In genomic region chr22:43187171-43188099, GRCh38 we compare ENCODE assay signal across 8 cellular contexts.
DNase-seq lines count a peak whose midpoint lies in the region; ATAC-seq and TF ChIP-seq lines count a peak whose summit lies in the region.

No MANE protein-coding gene starts in this region.

- peak; percentile 90 for TF ChIP-seq CTCF in C4-2B (conservative IDR thresholded peaks at IDR 0.05)

- H3K27ac ChIP-seq in C4-2B, result peak overlapping the region; percentile 97
- peak overlapping the region; percentile 95 for H3K27ac ChIP-seq in cingulate gyrus (ENCODE audit: low read depth, low read length)

- peak; percentile 76 for ATAC-seq in GM19328 (IDR thresholded peaks at IDR 0.05; ENCODE audit: unreplicated experiment)
- ATAC-seq in HG03460 (IDR thresholded peaks at IDR 0.05; ENCODE audit: unreplicated experiment), result peak; percentile 80

- DNase-seq in NCI-H524 (lab: John Stamatoyannopoulos, UW) (peak; percentile 92 to 97), left kidney (ENCODE audit: low read depth, low spot score) (peak; percentile 98)
- DNase-seq in activated CD4-positive, alpha-beta T cell treated with anti-CD3 and anti-CD28 coated beads for 4 hours, result peak; percentile 95
- DNase-seq in stimulated activated CD4-positive, alpha-beta T cell treated with anti-CD3 and anti-CD28 coated beads, Interleukin-1b, Interleukin-23, amount 100 ng/mL, for 4 hours (ENCODE audit: low read depth in 2 of 2), result peak; percentile 94 to 96

Comparison
In these comparisons a context has a peak if more than half of its experiments do, and no peak if none do; other contexts are left out.
1. Peak in every context shown above with its lines: DNase-seq, ATAC-seq and H3K27ac ChIP-seq.